1 cellular context compared by ENCODE assay signal in genomic region chr14:54207075-54207474, GRCh38.
TF ChIP-seq lines count a peak whose summit lies in the region.

No MANE protein-coding gene starts in this region.

TF ChIP-seq in GM23338, 12 proteins besides CTCF, POLR2A, EP300 and RAD21 (continued from another document):
- no peak for TF ChIP-seq ZNF462 (CRISPR knock-in tag; IDR thresholded peaks at IDR 0.05)
- TF ChIP-seq EZH2 (IDR thresholded peaks at IDR 0.05; ENCODE audit: low read depth, unreplicated experiment), result no peak
- no peak for TF ChIP-seq POLR2AphosphoS5 (IDR thresholded peaks at IDR 0.05; ENCODE audit: low read depth)
- no peak for TF ChIP-seq ZNF114 (CRISPR knock-in tag; IDR thresholded peaks at IDR 0.05)
- TF ChIP-seq EZH2phosphoT487 (IDR thresholded peaks at IDR 0.05; ENCODE audit: unreplicated experiment), result no peak
- no peak for TF ChIP-seq JUNB (IDR thresholded peaks at IDR 0.05; ENCODE audit: unreplicated experiment)
- TF ChIP-seq ZNF331 (CRISPR knock-in tag; IDR thresholded peaks at IDR 0.05; ENCODE audit: low read depth), result no peak
- no peak for TF ChIP-seq REST (IDR thresholded peaks at IDR 0.05; ENCODE audit: unreplicated experiment)
- no peak for TF ChIP-seq NANOG (IDR thresholded peaks at IDR 0.05; ENCODE audit: borderline replicate concordance)
TF ChIP-seq in GM23338: peak in this region for 0.
